Comparison of ENCODE assay signal across 8 cellular contexts in the genomic region with DNA sequence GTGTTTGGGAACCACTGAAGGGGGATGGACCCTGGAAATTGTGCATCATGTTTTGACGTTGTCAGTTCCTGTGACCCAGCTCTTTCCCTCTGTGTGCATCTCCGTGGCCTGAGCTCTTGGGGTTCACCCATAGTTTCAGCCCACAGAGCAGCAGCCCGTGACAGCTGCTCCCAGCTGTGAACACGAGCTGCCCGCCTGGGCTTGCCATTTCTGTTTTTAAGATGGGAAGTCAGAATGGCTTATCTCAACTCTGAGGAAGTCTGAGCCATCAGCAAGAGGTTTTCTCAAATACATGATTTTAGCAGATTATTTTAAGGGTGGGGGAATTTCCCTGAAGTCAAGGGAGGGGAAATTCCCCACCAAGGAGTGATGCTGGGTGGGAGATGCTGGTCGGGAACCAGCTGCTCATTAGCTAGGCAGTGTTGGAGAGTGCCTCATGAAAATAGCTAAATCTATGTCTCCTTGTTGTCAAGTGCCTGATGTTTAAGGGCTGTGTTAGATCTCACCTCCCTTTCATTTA. TPM values are rescaled to one million over a fixed set of nuclear protein-coding genes. Genes with fewer than 3 reads are reported as not detected.
A peak's percentile ranks its signal among the peaks of the same experiment; 100 is the strongest.
DNase-seq lines count a peak whose midpoint lies in the region; ATAC-seq and TF ChIP-seq lines count a peak whose summit lies in the region.

No MANE protein-coding gene starts in this region.

- H3K36me3 Mint-ChIP-seq in activated naive CD8-positive, alpha-beta T cell treated with anti-CD3 and anti-CD28 coated beads, Interleukin-2, amount 10 ng/mL, durations not matched to agents 7 days and 5 days = peaks cover 19% of the 10 kb centered on the region
- H3K36me3 Mint-ChIP-seq in nephron progenitor cell (ENCODE audit: low read depth) (no peaks in the 10 kb centered on the region), Calu3 (ENCODE audit: insufficient read depth, unreplicated experiment) (peaks cover 21% of the 10 kb centered on the region)

- CTCF ChIA-PET in Calu3 (lab: Charles Lee) = no interaction called here

- peaks cover 75% of the 10 kb centered on the region for H3K4me1 Mint-ChIP-seq in activated naive CD8-positive, alpha-beta T cell treated with anti-CD3 and anti-CD28 coated beads, Interleukin-2, amount 10 ng/mL, durations not matched to agents 7 days and 5 days
- peaks cover 47% of the 10 kb centered on the region for H3K4me1 Mint-ChIP-seq in nephron progenitor cell
- H3K4me1 Mint-ChIP-seq in Calu3 (ENCODE audit: low read depth, unreplicated experiment) = peaks cover 25% of the 10 kb centered on the region

- peak; percentile 67 for ATAC-seq in GM21723 (IDR thresholded peaks at IDR 0.05; ENCODE audit: unreplicated experiment)
- peak; percentile 43 for ATAC-seq in activated naive CD8-positive, alpha-beta T cell treated with anti-CD3 and anti-CD28 coated beads, Interleukin-2, amount 10 ng/mL, durations not matched to agents 7 days and 5 days (ENCODE audit: low read depth)
- no peak for ATAC-seq in gastroesophageal sphincter

- no peak for TF ChIP-seq CTCF in nephron progenitor cell (IDR thresholded peaks at IDR 0.05)
- TF ChIP-seq CTCF in gastroesophageal sphincter (IDR thresholded peaks at IDR 0.05) = no peak
- TF ChIP-seq CTCF in Calu3 (IDR thresholded peaks at IDR 0.05; ENCODE audit: unreplicated experiment) = no peak

- H3K27ac Mint-ChIP-seq in activated naive CD8-positive, alpha-beta T cell treated with anti-CD3 and anti-CD28 coated beads, Interleukin-2, amount 10 ng/mL, durations not matched to agents 7 days and 5 days = peak overlapping the region; percentile 98
- H3K27ac Mint-ChIP-seq in nephron progenitor cell (peak overlapping the region; percentile 61), Calu3 (ENCODE audit: unreplicated experiment) (no peak overlapping the region)

- peaks cover 19% of the 10 kb centered on the region for H3K4me1 ChIP-seq in SJCRH30
- peaks cover 0 to 56% (median 27%) of the 10 kb centered on the region in 3 donors for H3K4me1 ChIP-seq in gastroesophageal sphincter

- TF ChIP-seq EP300 in gastroesophageal sphincter (IDR thresholded peaks at IDR 0.05) = no peak

- no peaks in the 10 kb centered on the region for H3K27me3 Mint-ChIP-seq in activated naive CD8-positive, alpha-beta T cell treated with anti-CD3 and anti-CD28 coated beads, Interleukin-2, amount 10 ng/mL, durations not matched to agents 7 days and 5 days
- H3K27me3 Mint-ChIP-seq in nephron progenitor cell (ENCODE audit: low read depth, poor library complexity) (peaks cover 4% of the 10 kb centered on the region), Calu3 (ENCODE audit: unreplicated experiment) (no peaks in the 10 kb centered on the region)

- H3K36me3 ChIP-seq in SJCRH30 = no peaks in the 10 kb centered on the region
- H3K36me3 ChIP-seq in gastroesophageal sphincter = no peaks in the 10 kb centered on the region

- H3K27ac ChIP-seq in SJCRH30 (peak overlapping the region; percentile 64), gastroesophageal sphincter (peak overlapping the region in 2 of 4 donors; percentile 1 to 4)

- H3K4me3 ChIP-seq in SJCRH30 (no peak overlapping the region), gastroesophageal sphincter (no peak overlapping the region)

- 53 to 67% methylated on average over 1 to 2 of the region's 6 CpGs for WGBS in gastroesophageal sphincter (ENCODE audit: low coverage in 1 of 2), 2 donors

- H3K4me3 Mint-ChIP-seq in activated naive CD8-positive, alpha-beta T cell treated with anti-CD3 and anti-CD28 coated beads, Interleukin-2, amount 10 ng/mL, durations not matched to agents 7 days and 5 days = peak overlapping the region; percentile 70
- H3K4me3 Mint-ChIP-seq in nephron progenitor cell (no peak overlapping the region), Calu3 (ENCODE audit: low read depth, unreplicated experiment) (no peak overlapping the region)

- no TSS peak for BruUV-seq in Calu3 (replicated peaks; lab: Mats Ljungman, UMichigan)

- H3K9me3 Mint-ChIP-seq in activated naive CD8-positive, alpha-beta T cell treated with anti-CD3 and anti-CD28 coated beads, Interleukin-2, amount 10 ng/mL, durations not matched to agents 7 days and 5 days = no peaks in the 10 kb centered on the region
- H3K9me3 Mint-ChIP-seq in nephron progenitor cell = no peaks in the 10 kb centered on the region
- H3K9me3 Mint-ChIP-seq in Calu3 (ENCODE audit: low read depth, unreplicated experiment) = no peaks in the 10 kb centered on the region

- H3K9me3 ChIP-seq in SJCRH30 (replicated peaks) = no peaks in the 10 kb centered on the region
- no peaks in the 10 kb centered on the region for H3K9me3 ChIP-seq in gastroesophageal sphincter

- no peak for TF ChIP-seq POLR2A in gastroesophageal sphincter (IDR thresholded peaks at IDR 0.05)

- intact Hi-C loops in Calu3 (cut with micrococcal nuclease; ENCODE audit: unreplicated experiment) = no loop called here

- H3K27me3 ChIP-seq in SJCRH30 = no peaks in the 10 kb centered on the region
- H3K27me3 ChIP-seq in gastroesophageal sphincter = no peaks in the 10 kb centered on the region

- peak; percentile 43 for DNase-seq in GF-D8 (lab: John Stamatoyannopoulos, UW)
- peak; percentile 68 to 77 for DNase-seq in SJCRH30
- peak; percentile 56 for DNase-seq in activated naive CD8-positive, alpha-beta T cell treated with anti-CD3 and anti-CD28 coated beads, Interleukin-2, amount 10 ng/mL, durations not matched to agents 7 days and 5 days
- no peak for DNase-seq in nephron progenitor cell
- DNase-seq in Calu3 = no peak
- DNase-seq in epidermal melanocyte (ENCODE audit: insufficient read length, low spot score) = no peak

- POLR2A ChIA-PET in activated naive CD8-positive, alpha-beta T cell treated with anti-CD3 and anti-CD28 coated beads, Interleukin-2, amount 10 ng/mL, durations not matched to agents 7 days and 5 days (lab: Charles Lee) = interaction anchor here (1.2 to 17.7 kb wide), 4 partner anchors 9 to 19 kb away, joined by 3 to 359 read pairs (median 28); no protein-coding TSS in a partner anchor

RNA-seq across cellular contexts. Expression of gene C1QTNF9, which starts 34.9 kb away (rescaled TPM):
- 0.05 TPM in 1 of 2 replicates, not detected in the other for total RNA-seq in SJCRH30 (2014; rRNA removed; shearing (Covaris generic))
- not detected for total RNA-seq in activated naive CD8-positive, alpha-beta T cell treated with anti-CD3 and anti-CD28 coated beads, Interleukin-2, amount 10 ng/mL, durations not matched to agents 7 days and 5 days
- total RNA-seq in gastroesophageal sphincter = 1 to 10 TPM in 2 of 4 donors, under 1 TPM in 1, not detected in 1; 0.81 to 2.4 (median 1.1) TPM
- total RNA-seq in Calu3 (2022) = not detected in 2 replicates

Comparison
In these comparisons a context has a peak if more than half of its experiments do, and no peak if none do; other contexts are left out.
1. DNase-seq: peak in GF-D8 (single experiment), SJCRH30 (2 of 2) and activated naive CD8-positive, alpha-beta T cell treated with anti-CD3 and anti-CD28 coated beads, Interleukin-2, amount 10 ng/mL, durations not matched to agents 7 days and 5 days (single experiment); none in nephron progenitor cell (single experiment), Calu3 (single experiment) and epidermal melanocyte (single experiment).